Comparison of ENCODE assay signal across 13 cellular contexts in the genomic region with DNA sequence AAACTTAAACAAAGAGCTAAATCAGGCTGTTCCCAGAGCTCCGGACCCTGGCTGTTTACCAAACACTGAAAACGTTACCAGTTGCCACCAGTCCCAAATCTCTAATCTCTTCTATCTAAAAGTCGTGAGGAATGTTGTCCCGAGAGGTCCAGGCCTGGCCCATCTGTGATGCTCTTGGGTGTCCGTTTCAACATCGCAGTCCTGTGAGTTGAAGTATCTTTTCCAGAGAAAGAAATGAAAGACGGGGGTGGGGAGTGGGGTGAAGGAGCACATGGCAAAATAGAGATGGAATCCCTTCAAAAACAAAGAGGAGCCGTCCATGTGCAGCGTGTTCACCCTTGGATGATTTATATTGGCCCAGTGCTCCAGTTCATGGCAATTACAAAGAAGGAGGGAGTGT.
DNase-seq lines count a peak whose midpoint lies in the region; ATAC-seq and TF ChIP-seq lines count a peak whose summit lies in the region.
"Had no signal": no experiment of that assay in that cellular context is flagged by ENCODE, and none has a peak within 500 bp of the region (broad histone marks: within the 10 kb centered on the region; RNA-seq: fewer than 3 reads in every experiment).

No MANE protein-coding gene starts in this region.

- WGBS in heart left ventricle, 4 donors: 45 to 51% (median 48%) methylated on average over 9 of the region's 9 CpGs
- no CpG with 5 or more reads among the region's 9 CpGs for WGBS in trophoblast cell (ENCODE audit: extremely low coverage, insufficient coverage, insufficient read length)

- no peak overlapping the region for H2BK5ac ChIP-seq in trophoblast cell (ENCODE audit: low read depth, low read length, poor library complexity)

- H3K18ac ChIP-seq in trophoblast cell (ENCODE audit: low read length): no peak overlapping the region

- H3K79me2 ChIP-seq in ACC112 (ENCODE audit: control insufficient read depth, insufficient read depth, low read length, unreplicated experiment) (no peaks in the 10 kb centered on the region), trophoblast cell (ENCODE audit: control insufficient read depth, insufficient read depth, low read length, poor library complexity) (no peaks in the 10 kb centered on the region)

- H3K36me3 ChIP-seq in ACC112 (ENCODE audit: insufficient read depth, low read length) (no peaks in the 10 kb centered on the region), heart left ventricle (no peaks in the 10 kb centered on the region), trophoblast cell (ENCODE audit: control insufficient read depth in 1 of 2, insufficient read depth in 2 of 2, low read length in 2 of 2) (no peaks in the 10 kb centered on the region)
- H3K36me3 ChIP-seq: prostate gland had no signal

- H2AK5ac ChIP-seq in trophoblast cell (ENCODE audit: low read length): no peak overlapping the region

- H3K9me3 ChIP-seq in heart left ventricle (no peaks in the 10 kb centered on the region), trophoblast cell (ENCODE audit: insufficient read depth, low read depth, low read length) (no peaks in the 10 kb centered on the region)
- H3K9me3 ChIP-seq: prostate gland, testis had no signal

- H4K91ac ChIP-seq in trophoblast cell (ENCODE audit: low read depth, low read length): no peak overlapping the region

- no peak overlapping the region for H3K4me2 ChIP-seq in trophoblast cell (ENCODE audit: low read length)

- POLR2A ChIA-PET in RWPE1 (lab: Yijun Ruan, JAX; ENCODE audit: low non-redundant PET): no interaction called here

- H2BK12ac ChIP-seq in trophoblast cell (ENCODE audit: low read length): no peak overlapping the region

- ATAC-seq in heart left ventricle: no peak
- ATAC-seq in GM21723 (IDR thresholded peaks at IDR 0.05; ENCODE audit: unreplicated experiment): no peak

- peaks cover 11% of the 10 kb centered on the region; the same call in 1 of the 2 replicates for H3K27me3 ChIP-seq in ACC112 (ENCODE audit: insufficient read depth, low read length)
- H3K27me3 ChIP-seq in heart left ventricle: no peaks in the 10 kb centered on the region
- no peaks in the 10 kb centered on the region for H3K27me3 ChIP-seq in trophoblast cell (ENCODE audit: insufficient read depth, low read length)
- H3K27me3 ChIP-seq: testis had no signal

- H3K79me1 ChIP-seq in trophoblast cell (ENCODE audit: low read length): no peaks in the 10 kb centered on the region

- CTCF ChIA-PET in RWPE1 (lab: Yijun Ruan, JAX): interaction anchor here (1.0 kb wide), 1 partner anchor 24 kb away, joined by 4 read pairs; no protein-coding TSS in a partner anchor

- H4K8ac ChIP-seq in trophoblast cell (ENCODE audit: low read depth, low read length): no peak overlapping the region

- TF ChIP-seq POLR2A in heart left ventricle (IDR thresholded peaks at IDR 0.05): no peak

- peak overlapping the region; percentile 51; the same call in 1 of the 2 replicates for H3K27ac ChIP-seq in ACC112 (ENCODE audit: low read depth, low read length)
- peak overlapping the region; percentile 90 for H3K27ac ChIP-seq in RWPE1
- H3K27ac ChIP-seq in heart left ventricle: peak overlapping the region in 11 of 12 donors; percentile 24 to 68 (median 56)
- H3K27ac ChIP-seq in trophoblast cell (ENCODE audit: low read depth, low read length): no peak overlapping the region
- H3K27ac ChIP-seq: prostate gland had no signal

- H3K9ac ChIP-seq in trophoblast cell (ENCODE audit: low read length): no peak overlapping the region

- no peak overlapping the region for H3K23ac ChIP-seq in trophoblast cell (ENCODE audit: low read length)

- H3K14ac ChIP-seq in trophoblast cell (ENCODE audit: low read length): no peak overlapping the region

- no peak overlapping the region for H4K12ac ChIP-seq in trophoblast cell (ENCODE audit: low read depth, low read length)

- H3K4me3 ChIP-seq in ACC112 (ENCODE audit: low read depth, low read length) (no peak overlapping the region), heart left ventricle (no peak overlapping the region), trophoblast cell (ENCODE audit: low read depth, low read length) (no peak overlapping the region)
- H3K4me3 ChIP-seq: prostate gland, testis had no signal

- TF ChIP-seq CTCF in RWPE1 (conservative IDR thresholded peaks at IDR 0.05; ENCODE audit: low read depth): no peak
- TF ChIP-seq CTCF in heart left ventricle (IDR thresholded peaks at IDR 0.05): no peak

- peaks cover 17% of the 10 kb centered on the region for H3K4me1 ChIP-seq in ACC112 (ENCODE audit: control insufficient read depth, insufficient read depth, low read length, unreplicated experiment)
- H3K4me1 ChIP-seq in heart left ventricle: peaks cover 9 to 46% (median 33%) of the 10 kb centered on the region in 12 donors
- peaks cover 0 to 2% of the 10 kb centered on the region in 2 experiments for H3K4me1 ChIP-seq in trophoblast cell (ENCODE audit: control insufficient read depth in 1 of 2, insufficient read depth in 2 of 2, low read length in 2 of 2)
- H3K4me1 ChIP-seq: prostate gland had no signal

- intact Hi-C loops in heart left ventricle (cut with DNase I): no loop called here

- no peak overlapping the region for H2BK120ac ChIP-seq in trophoblast cell (ENCODE audit: insufficient read depth, low read length, poor library complexity)

- H3K4ac ChIP-seq in trophoblast cell (ENCODE audit: low read depth, low read length): no peak overlapping the region

- H2AFZ ChIP-seq in ACC112 (ENCODE audit: low read length, unreplicated experiment): peak overlapping the region; percentile 28
- no peak overlapping the region for H2AFZ ChIP-seq in trophoblast cell (ENCODE audit: insufficient read depth, low read length, poor library complexity)

- DNase-seq in RWPE1 (ENCODE audit: low spot score) (no peak), heart left ventricle (no peak), trophoblast cell (peak; percentile 67 to 91), HuH-7 (ENCODE audit: low spot score) (no peak), cerebellum (ENCODE audit: low spot score) (no peak), A172 (ENCODE audit: low spot score) (no peak)
- DNase-seq: activated CD4-positive, alpha-beta memory T cell treated with anti-CD3 and anti-CD28 coated beads for 36 hours; activated naive CD4-positive, alpha-beta T cell treated with Interleukin-2 at 50 U/mL for 16 hours; GOT3 had no signal

Comparison
In these comparisons a context has a peak if more than half of its experiments do, and no peak if none do; other contexts are left out.
1. DNase-seq: peak in trophoblast cell (2 of 2); none in RWPE1 (single experiment), heart left ventricle (0 of 5), HuH-7 (single experiment), cerebellum (single experiment) and A172 (single experiment).